ENCODE assay signal across 1 cellular context in the genomic region with DNA sequence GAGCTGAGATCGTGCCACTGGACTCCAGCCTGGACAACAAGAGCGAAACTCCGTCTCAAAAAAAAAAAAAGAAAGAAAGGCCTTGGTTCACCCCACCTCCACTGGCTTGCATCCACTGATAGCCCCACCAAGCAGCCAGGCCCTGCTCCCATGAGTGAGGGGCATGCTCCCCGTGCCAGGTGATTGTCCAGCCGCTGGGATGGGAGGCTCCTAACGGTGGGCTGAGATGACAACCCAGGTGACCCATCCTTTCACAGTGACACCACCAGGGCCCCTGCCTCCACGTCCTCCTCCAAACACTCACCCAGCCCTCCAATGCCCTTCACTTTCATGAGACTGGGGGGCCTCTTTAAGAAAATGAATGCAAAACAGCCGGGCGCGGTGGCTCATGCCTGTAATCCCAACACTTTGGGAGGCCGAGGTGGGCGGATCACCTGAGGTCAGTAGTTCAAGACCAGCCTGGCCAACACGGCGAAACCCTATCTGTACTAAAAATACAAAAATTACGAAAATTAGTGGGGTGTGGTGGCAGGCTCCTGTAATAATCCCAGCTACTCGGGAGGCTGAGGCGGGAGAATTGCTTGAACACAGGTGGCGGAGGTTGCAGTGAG.
TF ChIP-seq lines count a peak whose summit lies in the region.

No MANE protein-coding gene starts in this region.

TF ChIP-seq in H1, 55 proteins besides CTCF, POLR2A, EP300 and RAD21:
- no peak for TF ChIP-seq EGR1 (IDR thresholded peaks at IDR 0.05; ENCODE audit: borderline replicate concordance, low read depth, low read length)
- no peak for TF ChIP-seq TCF12 (IDR thresholded peaks at IDR 0.05; ENCODE audit: low read depth, low read length)
- TF ChIP-seq SIX5 (IDR thresholded peaks at IDR 0.05; ENCODE audit: low read depth, low read length) = no peak
- no peak for TF ChIP-seq RXRA (IDR thresholded peaks at IDR 0.05; ENCODE audit: insufficient read depth, low read depth, low read length)
- no peak for TF ChIP-seq POU5F1 (IDR thresholded peaks at IDR 0.05; ENCODE audit: low read depth, low read length)
- no peak for TF ChIP-seq RBBP5 (IDR thresholded peaks at IDR 0.05; ENCODE audit: borderline replicate concordance, low read depth, low read length)
- TF ChIP-seq RNF2 (IDR thresholded peaks at IDR 0.05; ENCODE audit: borderline replicate concordance, low read depth, low read length, missing control alignments, poor library complexity, severe bottlenecking) = no peak
- no peak for TF ChIP-seq BRCA1 (IDR thresholded peaks at IDR 0.05; ENCODE audit: low read depth, low read length)
- TF ChIP-seq SUZ12 (IDR thresholded peaks at IDR 0.05; ENCODE audit: low read length) = no peak
- TF ChIP-seq, protein P1, sequence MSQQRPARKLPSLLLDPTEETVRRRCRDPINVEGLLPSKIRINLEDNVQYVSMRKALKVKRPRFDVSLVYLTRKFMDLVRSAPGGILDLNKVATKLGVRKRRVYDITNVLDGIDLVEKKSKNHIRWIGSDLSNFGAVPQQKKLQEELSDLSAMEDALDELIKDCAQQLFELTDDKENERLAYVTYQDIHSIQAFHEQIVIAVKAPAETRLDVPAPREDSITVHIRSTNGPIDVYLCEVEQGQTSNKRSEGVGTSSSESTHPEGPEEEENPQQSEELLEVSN (IDR thresholded peaks at IDR 0.05) = no peak
- no peak for TF ChIP-seq FOSL1 (IDR thresholded peaks at IDR 0.05; ENCODE audit: insufficient read depth, low read depth, low read length)
- no peak for TF ChIP-seq CBX8 (IDR thresholded peaks at IDR 0.05; ENCODE audit: borderline replicate concordance, low read depth, low read length)
- no peak for TF ChIP-seq SRF (IDR thresholded peaks at IDR 0.05; ENCODE audit: low read depth, low read length)
- TF ChIP-seq NANOG (IDR thresholded peaks at IDR 0.05; ENCODE audit: insufficient read depth, low read depth, low read length, poor library complexity, severe bottlenecking) = no peak
- no peak for TF ChIP-seq ASH2L (IDR thresholded peaks at IDR 0.05; ENCODE audit: low read length)
- no peak for TF ChIP-seq KDM1A (IDR thresholded peaks at IDR 0.05; ENCODE audit: borderline replicate concordance, low read length)
- TF ChIP-seq KDM4A (IDR thresholded peaks at IDR 0.05; ENCODE audit: low read depth, low read length, severe bottlenecking) = no peak
- no peak for TF ChIP-seq TAF7 (optimal IDR thresholded peaks at IDR 0.05; ENCODE audit: borderline replicate concordance, low read depth, low read length)
- no peak for TF ChIP-seq SAP30 (IDR thresholded peaks at IDR 0.05; ENCODE audit: insufficient read depth, insufficient replicate concordance, low read length)
- no peak for TF ChIP-seq SP4 (IDR thresholded peaks at IDR 0.05; ENCODE audit: low read length)
